Comparison of ENCODE assay signal across 11 cellular contexts in genomic region chr4:184812651-184813181, GRCh38. TPM values are rescaled to one million over a fixed set of nuclear protein-coding genes. Genes with fewer than 3 reads are reported as not detected.
DNase-seq lines count a peak whose midpoint lies in the region; ATAC-seq and TF ChIP-seq lines count a peak whose summit lies in the region.
"Had no signal": no experiment of that assay in that cellular context is flagged by ENCODE, and none has a peak within 500 bp of the region (broad histone marks: within the 10 kb centered on the region; RNA-seq: fewer than 3 reads in every experiment).

No MANE protein-coding gene starts in this region.

- H3K4me3 Mint-ChIP-seq in stimulated activated memory B cell treated with anti-CD40 and anti-IgM and Interleukin-4, amounts not matched to agents 10 μg/mL and 1 μg/mL and 100 μg/mL, for 72 hours, result no peak overlapping the region
- H3K4me3 Mint-ChIP-seq: naive B cell; T-helper 2 cell treated with Interferon-gamma antibody and Interleukin-4, amounts not matched to agents 5 μg/mL and 100 μg/mL, for 36 hours had no signal

- TF ChIP-seq CTCF in HL-60 (IDR thresholded peaks at IDR 0.05; ENCODE audit: insufficient read depth, low read length) (no peak), astrocyte of the spinal cord (IDR thresholded peaks at IDR 0.05; ENCODE audit: low read depth, low read length) (no peak)

- H3K27me3 ChIP-seq in HL-60 (ENCODE audit: insufficient read depth, poor library complexity, severe bottlenecking) (no peaks in the 10 kb centered on the region), right cardiac atrium (ENCODE audit: control insufficient read depth, insufficient read depth) (no peaks in the 10 kb centered on the region)

- no peaks in the 10 kb centered on the region for H3K9me3 ChIP-seq in right cardiac atrium (ENCODE audit: control insufficient read depth, low read length)

- 42% methylated on average over 8 of the region's 8 CpGs for WGBS in right cardiac atrium

- no peaks in the 10 kb centered on the region for H3K9me3 Mint-ChIP-seq in stimulated activated memory B cell treated with anti-CD40 and anti-IgM and Interleukin-4, amounts not matched to agents 10 μg/mL and 1 μg/mL and 100 μg/mL, for 72 hours
- H3K9me3 Mint-ChIP-seq: naive B cell; T-helper 2 cell treated with Interferon-gamma antibody and Interleukin-4, amounts not matched to agents 5 μg/mL and 100 μg/mL, for 36 hours had no signal

- peak overlapping the region; percentile 95 for H3K27ac Mint-ChIP-seq in stimulated activated memory B cell treated with anti-CD40 and anti-IgM and Interleukin-4, amounts not matched to agents 10 μg/mL and 1 μg/mL and 100 μg/mL, for 72 hours
- H3K27ac Mint-ChIP-seq: T-helper 2 cell treated with Interferon-gamma antibody and Interleukin-4, amounts not matched to agents 5 μg/mL and 100 μg/mL, for 36 hours had no signal

- H3K4me3 ChIP-seq in HL-60 (replicated peaks; ENCODE audit: insufficient read depth, low read length), result no peak overlapping the region
- no peak overlapping the region for H3K4me3 ChIP-seq in astrocyte of the spinal cord (ENCODE audit: low read depth, low read length)
- H3K4me3 ChIP-seq in right cardiac atrium (ENCODE audit: low read length), result no peak overlapping the region

- intact Hi-C loops in right cardiac atrium (cut with DNase I), result loop anchor here in 1 of 4 donors (5.0 kb wide), 1 partner anchor 60 kb away; no protein-coding TSS in a partner anchor

- in situ Hi-C loops in astrocyte of the spinal cord (cut with HindIII; ENCODE audit: low sequenced_read_pairs), result no loop called here

- no peaks in the 10 kb centered on the region for H3K27me3 Mint-ChIP-seq in stimulated activated memory B cell treated with anti-CD40 and anti-IgM and Interleukin-4, amounts not matched to agents 10 μg/mL and 1 μg/mL and 100 μg/mL, for 72 hours
- H3K27me3 Mint-ChIP-seq: naive B cell had no signal

- H3K36me3 Mint-ChIP-seq in stimulated activated memory B cell treated with anti-CD40 and anti-IgM and Interleukin-4, amounts not matched to agents 10 μg/mL and 1 μg/mL and 100 μg/mL, for 72 hours, result peaks cover 23% of the 10 kb centered on the region
- H3K36me3 Mint-ChIP-seq: naive B cell had no signal

- peaks cover 17% of the 10 kb centered on the region for H3K4me1 ChIP-seq in right cardiac atrium (ENCODE audit: control insufficient read depth, insufficient read depth, low read length)

- peaks cover 82% of the 10 kb centered on the region for H3K4me1 Mint-ChIP-seq in stimulated activated memory B cell treated with anti-CD40 and anti-IgM and Interleukin-4, amounts not matched to agents 10 μg/mL and 1 μg/mL and 100 μg/mL, for 72 hours

- DNase-seq in HL-60 (ENCODE audit: low read depth in 1 of 2, low spot score in 1 of 2) (no peak), astrocyte of the spinal cord (ENCODE audit: low read depth, low spot score) (peak; percentile 60), right cardiac atrium (no peak), A172 (ENCODE audit: low spot score) (no peak)
- no peak for DNase-seq in central memory CD4-positive, alpha-beta T cell
- DNase-seq: DMS 273 treated with DMSO at 0.1 percent for 48 hours, naive B cell had no signal

- H3K27ac ChIP-seq in HL-60 (replicated peaks), result peak overlapping the region; percentile 40
- H3K27ac ChIP-seq in right cardiac atrium (ENCODE audit: low read length), result peak overlapping the region; percentile 76

- ATAC-seq in right cardiac atrium (peak; percentile 1 to 19), HG03135 (IDR thresholded peaks at IDR 0.05; ENCODE audit: unreplicated experiment) (no peak), GM21447 (IDR thresholded peaks at IDR 0.05; ENCODE audit: unreplicated experiment) (no peak)
- ATAC-seq in stimulated activated memory B cell treated with anti-CD40 and anti-IgM and Interleukin-4, amounts not matched to agents 10 μg/mL and 1 μg/mL and 100 μg/mL, for 72 hours, result no peak

RNA-seq across cellular contexts. Expression of gene ACSL1, which starts 13.1 kb away (rescaled TPM):
- 100 to 1,000 TPM in 2 of 4 donors, 10 to 100 TPM in 2; 94.6 to 149 (median 106) TPM for total RNA-seq in right cardiac atrium
- polyA plus RNA-seq in right cardiac atrium, result 129 TPM
- 25.9 and 27.2 TPM in 2 replicates for total RNA-seq in A172 (2014; rRNA removed; shearing (Covaris generic))

Comparison
In these comparisons a context has a peak if more than half of its experiments do, and no peak if none do; other contexts are left out.
1. ATAC-seq: peak in right cardiac atrium (2 of 2); none in stimulated activated memory B cell treated with anti-CD40 and anti-IgM and Interleukin-4, amounts not matched to agents 10 μg/mL and 1 μg/mL and 100 μg/mL, for 72 hours (single experiment), HG03135 (single experiment) and GM21447 (single experiment).